Comparison of ENCODE assay signal across 22 cellular contexts in genomic region chr4:110154586-110154985, GRCh38. TPM values are rescaled to one million over a fixed set of nuclear protein-coding genes. Genes with fewer than 3 reads are reported as not detected.
DNase-seq lines count a peak whose midpoint lies in the region; ATAC-seq, FAIRE-seq and TF ChIP-seq lines count a peak whose summit lies in the region.
"Had no signal": no experiment of that assay in that cellular context is flagged by ENCODE, and none has a peak within 500 bp of the region (broad histone marks: within the 10 kb centered on the region; RNA-seq: fewer than 3 reads in every experiment).

No MANE protein-coding gene starts in this region.

- H3K36me3 Mint-ChIP-seq in WTC11, result no peaks in the 10 kb centered on the region
- H3K36me3 Mint-ChIP-seq: CD14-positive monocyte had no signal

- no peak for TF ChIP-seq CTCF in WTC11 (IDR thresholded peaks at IDR 0.05)
- TF ChIP-seq CTCF in GM10248 (IDR thresholded peaks at IDR 0.05; ENCODE audit: control extremely low read depth, extremely low read depth, low read depth, missing control alignments), result no peak

- H3K27ac Mint-ChIP-seq in WTC11, result peak overlapping the region; percentile 40; the same call in 1 of the 2 replicates
- H3K27ac Mint-ChIP-seq: CD14-positive monocyte had no signal

- H3K4me1 Mint-ChIP-seq in WTC11, result no peaks in the 10 kb centered on the region
- H3K4me1 Mint-ChIP-seq: CD14-positive monocyte had no signal

- DNase-seq in CMK (ENCODE audit: low read depth) (peak; percentile 17), GM19239 (ENCODE audit: insufficient read length, low spot score) (no peak), NOMO-1 treated with dmso at 0.1 percent for 144 hours (lab: John Stamatoyannopoulos, UW; ENCODE audit: unreplicated experiment) (peak; percentile 19), WTC11 (ENCODE audit: low spot score) (no peak), GM10248 (ENCODE audit: extremely low spot score) (no peak)
- DNase-seq in central memory CD4-positive, alpha-beta T cell, result no peak
- no peak for DNase-seq in activated naive CD4-positive, alpha-beta T cell (lab: John Stamatoyannopoulos, UW)
- DNase-seq: AML-193, COR-L47, DMS 273 treated with DMSO at 0.1 percent for 48 hours, GDM1, GOT3, KBM-7, NCI-H1048, NCI-H1436 treated with DMSO at 0.1 percent for 48 hours, NCI-H2029, NCI-H526, Right ventricle myocardium superior had no signal

- peak; percentile 49 for FAIRE-seq in GM19239 (lab: Jason Lieb, UNC)
- FAIRE-seq: HepG2 had no signal

- no peak overlapping the region for H3K4me3 Mint-ChIP-seq in WTC11
- H3K4me3 Mint-ChIP-seq: CD14-positive monocyte had no signal

- ATAC-seq in WTC11 (no peak), GM18511 (IDR thresholded peaks at IDR 0.05; ENCODE audit: unreplicated experiment) (no peak)
- ATAC-seq: HCT116, HepG2 had no signal

- CTCF ChIA-PET in WTC11 (lab: Charles Lee) (interaction anchor here (0.5 kb wide), 1 partner anchor 17 kb away, joined by 3 read pairs; no protein-coding TSS in a partner anchor), GM10248 (lab: Yijun Ruan, JAX) (interaction anchor here (0.6 to 3.3 kb wide), 4 partner anchors 8 to 41 kb away, joined by 3 to 16 read pairs (median 6); no protein-coding TSS in a partner anchor)

- H3K9me3 Mint-ChIP-seq in WTC11, result no peaks in the 10 kb centered on the region
- H3K9me3 Mint-ChIP-seq: CD14-positive monocyte had no signal

- no peaks in the 10 kb centered on the region for H3K27me3 Mint-ChIP-seq in WTC11 (ENCODE audit: low read depth)

- POLR2A ChIA-PET in WTC11 (lab: Charles Lee), result no interaction called here
- POLR2A ChIA-PET in GM10248 (lab: Yijun Ruan, JAX), result no interaction called here

TF ChIP-seq in WTC11, 78 proteins besides CTCF, POLR2A, EP300 and RAD21:
- TF ChIP-seq MAX (CRISPR knock-in tag; IDR thresholded peaks at IDR 0.05), result no peak
- no peak for TF ChIP-seq ZNF219 (CRISPR knock-in tag; IDR thresholded peaks at IDR 0.05; ENCODE audit: borderline replicate concordance)
- TF ChIP-seq ZNF671 (CRISPR knock-in tag; IDR thresholded peaks at IDR 0.05), result no peak

RNA-seq across cellular contexts. Expression of gene ELOVL6, which starts 43.8 kb away (rescaled TPM):
- total RNA-seq in WTC11 (2021), result 83.8 to 87.4 TPM (median 84.2 TPM) in 3 replicates

Comparison
In these comparisons a context has a peak if more than half of its experiments do, and no peak if none do; other contexts are left out.
1. DNase-seq: peak in CMK (single experiment) and NOMO-1 treated with dmso at 0.1 percent for 144 hours (single experiment); none in GM19239 (single experiment), WTC11 (single experiment), GM10248 (single experiment), central memory CD4-positive, alpha-beta T cell (single experiment) and activated naive CD4-positive, alpha-beta T cell (0 of 4).